In genomic region chr2:135279209-135279608, GRCh38 we compare ENCODE assay signal across 23 cellular contexts.
"Had no signal": no experiment of that assay in that cellular context is flagged by ENCODE, and none has a peak within 500 bp of the region (broad histone marks: within the 10 kb centered on the region; RNA-seq: fewer than 3 reads in every experiment).

No MANE protein-coding gene starts in this region.

- H3K27ac ChIP-seq: epithelial cell of prostate, esophagus squamous epithelium, heart right ventricle, pancreas, prostate gland, right atrium auricular region, spleen, suprapubic skin, tibial artery, upper lobe of right lung had no signal

- ATAC-seq: activated naive CD4-positive, alpha-beta T cell treated with anti-CD3 and anti-CD28 coated beads, Interleukin-2, amount 50 U/mL, for 72 hours; activated T-cell treated with anti-CD3 and anti-CD28 coated beads, Interleukin-2, amount 50 U/mL, for 72 hours; heart right ventricle; naive thymus-derived CD8-positive, alpha-beta T cell; pancreas; upper lobe of right lung had no signal

- H3K36me3 ChIP-seq: esophagus squamous epithelium, heart right ventricle, pancreas, prostate gland, right atrium auricular region, spleen, suprapubic skin, tibial artery, upper lobe of right lung had no signal

- H3K27me3 ChIP-seq: esophagus squamous epithelium, heart right ventricle, pancreas, right atrium auricular region, spleen, suprapubic skin, tibial artery, upper lobe of right lung had no signal

- H3K4me3 ChIP-seq: esophagus squamous epithelium, heart right ventricle, pancreas, prostate gland, right atrium auricular region, spleen, suprapubic skin, tibial artery, upper lobe of right lung had no signal

- DNase-seq: activated B cell treated with CpG ODN at 0.5 μM for 24 hours; activated naive CD4-positive, alpha-beta T cell; activated T-cell treated with anti-CD3 and anti-CD28 coated beads for 4 hours; activated T-cell treated with anti-CD3 and anti-CD28 coated beads, Interleukin-2, amount 50 U/mL, for 72 hours; anterior cingulate cortex; dermis blood vessel endothelial cell; effector CD4-positive, alpha-beta T cell; esophagus squamous epithelium; foreskin melanocyte; heart right ventricle; midbrain; naive thymus-derived CD8-positive, alpha-beta T cell; nucleus accumbens; pancreas; spleen; stimulated activated naive CD4-positive, alpha-beta T cell; tibial artery; upper lobe of right lung had no signal

- H3K4me1 ChIP-seq: esophagus squamous epithelium, heart right ventricle, pancreas, prostate gland, right atrium auricular region, spleen, suprapubic skin, tibial artery, upper lobe of right lung had no signal

- H3K9me3 ChIP-seq: esophagus squamous epithelium, heart right ventricle, pancreas, prostate gland, right atrium auricular region, suprapubic skin, tibial artery, upper lobe of right lung had no signal
